Comparison of ENCODE assay signal across 8 cellular contexts in genomic region chr10:13074562-13075451, GRCh38. TPM values are rescaled to one million over a fixed set of nuclear protein-coding genes. Genes with fewer than 3 reads are reported as not detected.
DNase-seq lines count a peak whose midpoint lies in the region; ATAC-seq lines count a peak whose summit lies in the region.

No MANE protein-coding gene starts in this region.

- H3K27ac Mint-ChIP-seq in activated CD4-positive, alpha-beta T cell treated with anti-CD3 and anti-CD28 coated beads for 36 hours, result no peak overlapping the region

- ATAC-seq in GM21529 (IDR thresholded peaks at IDR 0.05; ENCODE audit: unreplicated experiment) (peak; percentile 68), GM18517 (IDR thresholded peaks at IDR 0.05; ENCODE audit: unreplicated experiment) (no peak)
- ATAC-seq in activated CD4-positive, alpha-beta T cell treated with anti-CD3 and anti-CD28 coated beads for 36 hours, result peak; percentile 80

- no peak overlapping the region for H3K4me3 Mint-ChIP-seq in activated CD4-positive, alpha-beta T cell treated with anti-CD3 and anti-CD28 coated beads for 36 hours

- peaks cover 19% of the 10 kb centered on the region for H3K27me3 Mint-ChIP-seq in activated CD4-positive, alpha-beta T cell treated with anti-CD3 and anti-CD28 coated beads for 36 hours

- H3K4me1 Mint-ChIP-seq in activated CD4-positive, alpha-beta T cell treated with anti-CD3 and anti-CD28 coated beads for 36 hours, result no peaks in the 10 kb centered on the region

- CTCF ChIA-PET in activated CD4-positive, alpha-beta T cell treated with anti-CD3 and anti-CD28 coated beads for 36 hours (lab: Charles Lee), result interaction anchor here (0.6 to 2.0 kb wide), 10 partner anchors 9 to 860 kb away, joined by 3 to 6 read pairs (median 3); no protein-coding TSS in a partner anchor

- intact Hi-C loops in activated CD4-positive, alpha-beta T cell treated with anti-CD3 and anti-CD28 coated beads for 36 hours (cut with DNase I, micrococcal nuclease), result loop anchor here (2.0 to 10.0 kb wide), 5 partner anchors 170 to 860 kb away; no protein-coding TSS in a partner anchor

- H3K9me3 Mint-ChIP-seq in activated CD4-positive, alpha-beta T cell treated with anti-CD3 and anti-CD28 coated beads for 36 hours (ENCODE audit: low read depth), result peaks cover 11% of the 10 kb centered on the region

- POLR2A ChIA-PET in activated CD4-positive, alpha-beta T cell treated with anti-CD3 and anti-CD28 coated beads for 36 hours (lab: Charles Lee), result no interaction called here

- DNase-seq in AG20443 (ENCODE audit: low spot score) (peak; percentile 85), NCI-H226 (peak; percentile 51), ecto neural progenitor cell (ENCODE audit: low spot score) (peak; percentile 81), medulla oblongata (ENCODE audit: extremely low spot score) (peak; percentile 74)
- peak; percentile 84 for DNase-seq in activated CD4-positive, alpha-beta T cell treated with anti-CD3 and anti-CD28 coated beads for 36 hours
- DNase-seq in stimulated activated CD8-positive, alpha-beta memory T cell treated with anti-CD3 and anti-CD28 coated beads, Interleukin-2, amount 100 ng/mL, for 48 hours (ENCODE audit: low read depth in 2 of 2), result peak; percentile 56 to 58

- peaks cover 3% of the 10 kb centered on the region for H3K36me3 Mint-ChIP-seq in activated CD4-positive, alpha-beta T cell treated with anti-CD3 and anti-CD28 coated beads for 36 hours (ENCODE audit: low read depth)

RNA-seq across cellular contexts. Expression of gene OPTN, which starts 25.2 kb away (rescaled TPM):
- 10 to 100 TPM; 57.4 to 67.8 TPM for total RNA-seq in activated CD4-positive, alpha-beta T cell treated with anti-CD3 and anti-CD28 coated beads for 36 hours
